ENCODE assay signal across 1 cellular context in the genomic region with DNA sequence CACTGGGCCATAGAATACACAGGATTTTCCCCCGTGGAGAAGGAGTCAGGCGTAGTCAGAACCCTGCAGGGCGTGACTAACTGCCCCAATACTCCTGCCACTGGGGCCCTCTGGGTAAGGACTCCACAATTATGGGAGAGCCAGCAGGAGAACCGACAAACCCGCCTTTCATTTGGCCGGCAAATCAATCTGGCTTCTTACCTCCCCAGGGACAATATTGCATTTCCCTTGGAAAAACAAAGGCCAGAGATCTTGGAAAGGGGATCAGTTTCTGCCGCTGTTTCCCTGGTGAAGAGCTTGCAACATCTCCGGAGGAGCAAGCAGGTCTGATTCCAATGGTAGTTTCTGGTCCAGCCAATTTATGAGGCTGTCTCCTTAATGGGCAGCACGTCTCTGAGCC.
TF ChIP-seq lines count a peak whose summit lies in the region.

No MANE protein-coding gene starts in this region.

TF ChIP-seq in GM23338, 12 proteins besides CTCF, POLR2A, EP300 and RAD21 (continued from another document):
- TF ChIP-seq, protein P1, sequence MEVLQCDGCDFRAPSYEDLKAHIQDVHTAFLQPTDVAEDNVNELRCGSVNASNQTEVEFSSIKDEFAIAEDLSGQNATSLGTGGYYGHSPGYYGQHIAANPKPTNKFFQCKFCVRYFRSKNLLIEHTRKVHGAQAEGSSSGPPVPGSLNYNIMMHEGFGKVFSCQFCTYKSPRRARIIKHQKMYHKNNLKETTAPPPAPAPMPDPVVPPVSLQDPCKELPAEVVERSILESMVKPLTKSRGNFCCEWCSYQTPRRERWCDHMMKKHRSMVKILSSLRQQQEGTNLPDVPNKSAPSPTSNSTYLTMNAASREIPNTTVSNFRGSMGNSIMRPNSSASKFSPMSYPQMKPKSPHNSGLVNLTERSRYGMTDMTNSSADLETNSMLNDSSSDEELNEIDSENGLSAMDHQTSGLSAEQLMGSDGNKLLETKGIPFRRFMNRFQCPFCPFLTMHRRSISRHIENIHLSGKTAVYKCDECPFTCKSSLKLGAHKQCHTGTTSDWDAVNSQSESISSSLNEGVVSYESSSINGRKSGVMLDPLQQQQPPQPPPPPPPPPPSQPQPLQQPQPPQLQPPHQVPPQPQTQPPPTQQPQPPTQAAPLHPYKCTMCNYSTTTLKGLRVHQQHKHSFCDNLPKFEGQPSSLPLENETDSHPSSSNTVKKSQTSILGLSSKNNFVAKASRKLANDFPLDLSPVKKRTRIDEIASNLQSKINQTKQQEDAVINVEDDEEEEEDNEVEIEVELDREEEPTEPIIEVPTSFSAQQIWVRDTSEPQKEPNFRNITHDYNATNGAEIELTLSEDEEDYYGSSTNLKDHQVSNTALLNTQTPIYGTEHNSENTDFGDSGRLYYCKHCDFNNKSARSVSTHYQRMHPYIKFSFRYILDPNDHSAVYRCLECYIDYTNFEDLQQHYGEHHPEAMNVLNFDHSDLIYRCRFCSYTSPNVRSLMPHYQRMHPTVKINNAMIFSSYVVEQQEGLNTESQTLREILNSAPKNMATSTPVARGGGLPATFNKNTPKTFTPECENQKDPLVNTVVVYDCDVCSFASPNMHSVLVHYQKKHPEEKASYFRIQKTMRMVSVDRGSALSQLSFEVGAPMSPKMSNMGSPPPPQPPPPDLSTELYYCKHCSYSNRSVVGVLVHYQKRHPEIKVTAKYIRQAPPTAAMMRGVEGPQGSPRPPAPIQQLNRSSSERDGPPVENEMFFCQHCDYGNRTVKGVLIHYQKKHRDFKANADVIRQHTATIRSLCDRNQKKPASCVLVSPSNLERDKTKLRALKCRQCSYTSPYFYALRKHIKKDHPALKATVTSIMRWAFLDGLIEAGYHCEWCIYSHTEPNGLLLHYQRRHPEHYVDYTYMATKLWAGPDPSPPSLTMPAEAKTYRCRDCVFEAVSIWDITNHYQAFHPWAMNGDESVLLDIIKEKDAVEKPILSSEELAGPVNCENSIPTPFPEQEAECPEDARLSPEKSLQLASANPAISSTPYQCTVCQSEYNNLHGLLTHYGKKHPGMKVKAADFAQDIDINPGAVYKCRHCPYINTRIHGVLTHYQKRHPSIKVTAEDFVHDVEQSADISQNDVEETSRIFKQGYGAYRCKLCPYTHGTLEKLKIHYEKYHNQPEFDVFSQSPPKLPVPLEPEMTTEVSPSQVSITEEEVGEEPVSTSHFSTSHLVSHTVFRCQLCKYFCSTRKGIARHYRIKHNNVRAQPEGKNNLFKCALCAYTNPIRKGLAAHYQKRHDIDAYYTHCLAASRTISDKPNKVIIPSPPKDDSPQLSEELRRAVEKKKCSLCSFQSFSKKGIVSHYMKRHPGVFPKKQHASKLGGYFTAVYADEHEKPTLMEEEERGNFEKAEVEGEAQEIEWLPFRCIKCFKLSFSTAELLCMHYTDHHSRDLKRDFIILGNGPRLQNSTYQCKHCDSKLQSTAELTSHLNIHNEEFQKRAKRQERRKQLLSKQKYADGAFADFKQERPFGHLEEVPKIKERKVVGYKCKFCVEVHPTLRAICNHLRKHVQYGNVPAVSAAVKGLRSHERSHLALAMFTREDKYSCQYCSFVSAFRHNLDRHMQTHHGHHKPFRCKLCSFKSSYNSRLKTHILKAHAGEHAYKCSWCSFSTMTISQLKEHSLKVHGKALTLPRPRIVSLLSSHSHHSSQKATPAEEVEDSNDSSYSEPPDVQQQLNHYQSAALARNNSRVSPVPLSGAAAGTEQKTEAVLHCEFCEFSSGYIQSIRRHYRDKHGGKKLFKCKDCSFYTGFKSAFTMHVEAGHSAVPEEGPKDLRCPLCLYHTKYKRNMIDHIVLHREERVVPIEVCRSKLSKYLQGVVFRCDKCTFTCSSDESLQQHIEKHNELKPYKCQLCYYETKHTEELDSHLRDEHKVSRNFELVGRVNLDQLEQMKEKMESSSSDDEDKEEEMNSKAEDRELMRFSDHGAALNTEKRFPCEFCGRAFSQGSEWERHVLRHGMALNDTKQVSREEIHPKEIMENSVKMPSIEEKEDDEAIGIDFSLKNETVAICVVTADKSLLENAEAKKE (CRISPR knock-in tag; IDR thresholded peaks at IDR 0.05) = no peak
- TF ChIP-seq POLR2AphosphoS5 (IDR thresholded peaks at IDR 0.05; ENCODE audit: low read depth) = no peak
